In the genomic region with DNA sequence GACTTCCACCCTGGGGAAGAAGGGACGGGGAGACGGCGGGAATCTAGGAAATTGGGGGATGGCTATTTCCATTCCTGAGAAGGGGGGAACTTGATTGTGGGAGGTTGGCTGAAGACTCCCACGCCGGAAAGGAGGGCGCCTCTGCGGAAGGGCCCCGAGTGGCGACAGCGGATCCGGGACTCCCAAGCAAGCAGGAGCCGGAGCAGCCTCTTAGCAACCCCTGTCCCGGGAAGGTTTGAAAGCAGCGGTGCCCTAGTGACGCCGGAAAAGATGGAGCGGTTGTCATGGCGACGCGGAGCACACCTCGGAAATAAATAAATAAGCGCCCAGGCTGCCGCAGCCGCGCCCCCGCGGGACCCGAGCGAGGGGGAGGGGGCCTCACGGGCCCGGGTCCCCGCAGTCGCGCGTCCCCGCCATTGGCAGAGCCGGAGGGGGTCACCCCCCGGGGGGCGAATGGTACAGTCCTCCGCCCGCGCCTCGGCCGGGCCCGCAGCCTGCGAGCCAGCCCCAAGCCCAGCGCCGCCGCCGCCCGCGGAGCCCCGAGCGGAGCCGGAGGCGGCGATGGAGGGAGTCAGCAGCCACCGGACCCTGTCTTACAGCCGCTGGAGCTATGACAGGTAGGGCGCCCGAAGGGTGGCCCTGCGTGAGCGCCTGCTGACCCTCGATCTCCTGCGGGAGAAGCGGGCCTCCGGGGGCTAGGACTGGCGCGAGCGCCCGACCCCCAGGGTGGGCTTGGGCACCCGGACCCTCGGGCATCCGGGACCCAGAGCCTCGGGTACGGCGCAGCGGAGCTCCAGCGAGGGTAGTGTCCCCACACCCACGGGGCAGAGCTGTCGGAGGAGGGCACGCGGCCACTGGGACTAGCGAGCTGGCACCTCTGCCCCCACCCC, we compare ENCODE assay signal across 8 cellular contexts. TPM values are rescaled to one million over a fixed set of nuclear protein-coding genes. Genes with fewer than 3 reads are reported as not detected.
DNase-seq lines count a peak whose midpoint lies in the region; ATAC-seq, FAIRE-seq and TF ChIP-seq lines count a peak whose summit lies in the region.

No MANE protein-coding gene starts in this region.

- peak overlapping the region; percentile 100 for H3K4me2 ChIP-seq in A549
- peak overlapping the region; percentile 98 for H3K4me2 ChIP-seq in GM23338
- H3K4me2 ChIP-seq in SK-N-SH = peak overlapping the region; percentile 90
- peak overlapping the region; percentile 90 for H3K4me2 ChIP-seq in osteoblast (ENCODE audit: insufficient read depth, low read length)

- H3K9me3 ChIP-seq in A549 (no peaks in the 10 kb centered on the region), SK-N-SH (no peaks in the 10 kb centered on the region), osteoblast (ENCODE audit: low read depth, low read length) (no peaks in the 10 kb centered on the region), testis (no peaks in the 10 kb centered on the region)

- no peaks in the 10 kb centered on the region for H4K20me1 ChIP-seq in GM23338 (replicated peaks; ENCODE audit: insufficient read depth)
- H4K20me1 ChIP-seq in SK-N-SH (ENCODE audit: insufficient read depth) = no peaks in the 10 kb centered on the region
- H4K20me1 ChIP-seq in osteoblast (ENCODE audit: insufficient read depth, low read length) = no peaks in the 10 kb centered on the region

- peaks cover 34% of the 10 kb centered on the region for H3K4me1 Mint-ChIP-seq in GM23338
- H3K4me1 Mint-ChIP-seq in activated naive CD8-positive, alpha-beta T cell treated with anti-CD3 and anti-CD28 coated beads, Interleukin-2, amount 50 U/mL, for 24 hours = peaks cover 14% of the 10 kb centered on the region

- peak overlapping the region in 1 of 2 experiments; percentile 71; a peak in 3 of 6 replicates for H3K27ac ChIP-seq in A549
- H3K27ac ChIP-seq in GM23338 (ENCODE audit: low read depth) = no peak overlapping the region
- H3K27ac ChIP-seq in SK-N-SH (ENCODE audit: low read depth in 2 of 2, low read length in 1 of 2) = peak overlapping the region in 1 of 2 experiments; percentile 38; a peak in 2 of 4 replicates
- peak overlapping the region; percentile 76 for H3K27ac ChIP-seq in osteoblast (ENCODE audit: low read depth, low read length)
- H3K27ac ChIP-seq in testis = peak overlapping the region; percentile 83 to 95

- peak; percentile 75 to 83 for ATAC-seq in A549
- peak; percentile 78 for ATAC-seq in GM23338
- ATAC-seq in activated naive CD8-positive, alpha-beta T cell treated with anti-CD3 and anti-CD28 coated beads, Interleukin-2, amount 50 U/mL, for 24 hours = peak; percentile 51

- peaks cover 53% of the 10 kb centered on the region for H3K27me3 Mint-ChIP-seq in GM23338 (ENCODE audit: insufficient read depth, low read depth, poor library complexity)
- H3K27me3 Mint-ChIP-seq in activated naive CD8-positive, alpha-beta T cell treated with anti-CD3 and anti-CD28 coated beads, Interleukin-2, amount 50 U/mL, for 24 hours = peaks cover 43% of the 10 kb centered on the region

- no peak overlapping the region for H3K27ac Mint-ChIP-seq in GM23338
- H3K27ac Mint-ChIP-seq in activated naive CD8-positive, alpha-beta T cell treated with anti-CD3 and anti-CD28 coated beads, Interleukin-2, amount 50 U/mL, for 24 hours = no peak overlapping the region

- POLR2A ChIA-PET in A549 (lab: Yijun Ruan, JAX) (interaction anchor here (0.5 to 0.7 kb wide), 2 partner anchors 87 to 1345 kb away, joined by 3 to 10 read pairs; no protein-coding TSS in a partner anchor), SK-N-SH (lab: Yijun Ruan, JAX) (interaction anchor here (1.1 to 1.6 kb wide), 2 partner anchors 49 to 67 kb away, joined by 4 to 6 read pairs; no protein-coding TSS in a partner anchor)

- H3K4me3 ChIP-seq in A549 (peak overlapping the region; percentile 61), GM23338 (peak overlapping the region; percentile 81), SK-N-SH (ENCODE audit: low read depth in 2 of 2, low read length in 1 of 2) (peak overlapping the region; percentile 62 to 72), osteoblast (ENCODE audit: insufficient read depth, low read length) (peak overlapping the region; percentile 82), testis (peak overlapping the region; percentile 62 to 85)

- intact Hi-C loops in cardiac septum (cut with DNase I) (no loop called here), testis (cut with DNase I; ENCODE audit: low total_unique reads) (loop anchor here (10.0 kb wide), 1 partner anchor 76 kb away; no protein-coding TSS in a partner anchor)

- peak overlapping the region; percentile 77 for H3K4me3 Mint-ChIP-seq in GM23338
- peak overlapping the region; percentile 74 for H3K4me3 Mint-ChIP-seq in activated naive CD8-positive, alpha-beta T cell treated with anti-CD3 and anti-CD28 coated beads, Interleukin-2, amount 50 U/mL, for 24 hours

- no peaks in the 10 kb centered on the region for H3K9me2 ChIP-seq in GM23338 (ENCODE audit: insufficient read depth)
- H3K9me2 ChIP-seq in SK-N-SH = no peaks in the 10 kb centered on the region

- no peaks in the 10 kb centered on the region for H3K36me3 ChIP-seq in GM23338 (ENCODE audit: insufficient read depth)
- no peaks in the 10 kb centered on the region for H3K36me3 ChIP-seq in SK-N-SH (replicated peaks in 1 of 2; ENCODE audit: control insufficient read depth in 1 of 2, insufficient read depth in 2 of 2, low read length in 1 of 2)
- H3K36me3 ChIP-seq in osteoblast (ENCODE audit: insufficient read depth, low read length) = no peaks in the 10 kb centered on the region
- H3K36me3 ChIP-seq in testis (ENCODE audit: low read depth, missing control alignments) = no peaks in the 10 kb centered on the region

- no peak for FAIRE-seq in A549 (lab: Jason Lieb, UNC)

- no peak for TF ChIP-seq RAD21 in A549 (conservative IDR thresholded peaks at IDR 0.05 in 1 of 2, IDR thresholded peaks at IDR 0.05 in 1 of 2)
- no peak for TF ChIP-seq RAD21 in SK-N-SH (IDR thresholded peaks at IDR 0.05; ENCODE audit: low read length)

- no peaks in the 10 kb centered on the region for H3K9me3 Mint-ChIP-seq in GM23338
- H3K9me3 Mint-ChIP-seq in activated naive CD8-positive, alpha-beta T cell treated with anti-CD3 and anti-CD28 coated beads, Interleukin-2, amount 50 U/mL, for 24 hours = no peaks in the 10 kb centered on the region

- H3K9ac ChIP-seq in SK-N-SH = peak overlapping the region; percentile 75

- no peaks in the 10 kb centered on the region; the same call in 2 of the 3 replicates for H3K4me1 ChIP-seq in A549
- peaks cover 37% of the 10 kb centered on the region for H3K4me1 ChIP-seq in GM23338 (ENCODE audit: insufficient read depth)
- peaks cover 10 to 16% of the 10 kb centered on the region in 2 experiments; a peak in 3 of 4 replicates for H3K4me1 ChIP-seq in SK-N-SH (ENCODE audit: control insufficient read depth in 1 of 2, insufficient read depth in 2 of 2, low read depth in 1 of 2, low read length in 1 of 2)
- peaks cover 33% of the 10 kb centered on the region for H3K4me1 ChIP-seq in osteoblast (ENCODE audit: insufficient read depth, low read length)
- H3K4me1 ChIP-seq in testis = peaks cover 8% of the 10 kb centered on the region

- WGBS in A549 (ENCODE audit: missing lambda C conversion rate) = 22% methylated on average over 34 of the region's 84 CpGs
- WGBS in SK-N-SH (ENCODE audit: low lambda C conversion rate) = 11% methylated on average over 17 of the region's 84 CpGs
- 0% methylated on average over 16 to 69 of the region's 84 CpGs for WGBS in testis, 2 donors

- TF ChIP-seq CTCF in A549 (IDR thresholded peaks at IDR 0.05) (no peak), GM23338 (conservative IDR thresholded peaks at IDR 0.05; ENCODE audit: low read depth in 2 of 2) (no peak), SK-N-SH (IDR thresholded peaks at IDR 0.05) (no peak), osteoblast (IDR thresholded peaks at IDR 0.05; ENCODE audit: extremely low read depth, low read depth, low read length) (no peak), testis (IDR thresholded peaks at IDR 0.05) (no peak)

- H3K79me2 ChIP-seq in GM23338 (replicated peaks; ENCODE audit: insufficient read depth) (no peaks in the 10 kb centered on the region), SK-N-SH (ENCODE audit: insufficient read depth) (no peaks in the 10 kb centered on the region), osteoblast (ENCODE audit: insufficient read depth, low read length) (no peaks in the 10 kb centered on the region)

- TF ChIP-seq POLR2A in A549 (IDR thresholded peaks at IDR 0.05; ENCODE audit: low read length) (no peak), testis (IDR thresholded peaks at IDR 0.05) (no peak)

- CTCF ChIA-PET in A549 (lab: Yijun Ruan, JAX) = interaction anchor here (1.4 to 8.5 kb wide), 5 partner anchors 12 to 80 kb away, joined by 3 to 112 read pairs (median 43); no protein-coding TSS in a partner anchor
- CTCF ChIA-PET in SK-N-SH (lab: Yijun Ruan, JAX) = interaction anchor here (0.6 to 7.1 kb wide), 7 partner anchors 11 to 80 kb away, joined by 3 to 90 read pairs (median 32); partner anchors contain the start of gene EIF3F

- no peaks in the 10 kb centered on the region; the same call in 2 of the 3 replicates for H3K36me3 Mint-ChIP-seq in GM23338 (ENCODE audit: low read depth)
- H3K36me3 Mint-ChIP-seq in activated naive CD8-positive, alpha-beta T cell treated with anti-CD3 and anti-CD28 coated beads, Interleukin-2, amount 50 U/mL, for 24 hours (ENCODE audit: low read depth) = no peaks in the 10 kb centered on the region

- DNase-seq in A549 (ENCODE audit: low read depth in 1 of 2, low spot score in 1 of 2) = peak; percentile 32 to 51
- peak; percentile 93 for DNase-seq in GM23338 (ENCODE audit: low spot score)
- DNase-seq in SK-N-SH = peak; percentile 93
- DNase-seq in activated naive CD8-positive, alpha-beta T cell treated with anti-CD3 and anti-CD28 coated beads, Interleukin-2, amount 50 U/mL, for 24 hours = peak; percentile 53
- DNase-seq in cardiac septum (ENCODE audit: low spot score) = peak; percentile 77
- DNase-seq in osteoblast (ENCODE audit: insufficient read length, low spot score, missing footprints) = peak; percentile 94
- DNase-seq in testis = peak; percentile 92
- no peak for DNase-seq in COLO829 (ENCODE audit: low spot score)

- peaks cover 76% of the 10 kb centered on the region for H3K27me3 ChIP-seq in GM23338 (ENCODE audit: insufficient read depth)
- no peaks in the 10 kb centered on the region for H3K27me3 ChIP-seq in SK-N-SH (ENCODE audit: insufficient read depth)
- H3K27me3 ChIP-seq in osteoblast (ENCODE audit: insufficient read depth, low read length) = no peaks in the 10 kb centered on the region
- H3K27me3 ChIP-seq in testis = no peaks in the 10 kb centered on the region

- peak overlapping the region; percentile 98 for H2AFZ ChIP-seq in GM23338
- H2AFZ ChIP-seq in SK-N-SH (ENCODE audit: low read depth) = peak overlapping the region; percentile 82
- peak overlapping the region; percentile 76 for H2AFZ ChIP-seq in osteoblast (ENCODE audit: low read length)

- TF ChIP-seq EP300 in A549 (IDR thresholded peaks at IDR 0.05) (no peak), SK-N-SH (IDR thresholded peaks at IDR 0.05; ENCODE audit: borderline replicate concordance in 1 of 2, low read depth in 1 of 2, low read length in 1 of 2) (no peak)

- H3F3A ChIP-seq in GM23338 (replicated peaks; ENCODE audit: low read depth) (peaks cover 3% of the 10 kb centered on the region; the same call in 1 of the 2 replicates), SK-N-SH (replicated peaks; ENCODE audit: insufficient read depth) (peaks cover 9% of the 10 kb centered on the region)

RNA-seq across cellular contexts. Expression of gene EIF3F, which starts 31.9 kb away (rescaled TPM):
- polyA plus RNA-seq in A549 (2011; rRNA removed) = 119 and 191 TPM in 2 replicates
- polyA plus RNA-seq in A549 (2012; cell fraction: cytosol; rRNA removed) = 241 and 404 TPM in 2 replicates
- polyA plus RNA-seq in A549 (2012; cell fraction: nucleus; rRNA removed) = 467 and 1,021 TPM in 2 replicates
- polyA plus RNA-seq in A549 (2017; fragmentation: RNase III; extraction: RNeasy Plus Mini Kit Qiagen cat#74134 plus additional on column Dnase treatment) = 274 to 293 TPM (median 278 TPM) in 3 replicates
- polyA minus RNA-seq in A549 (2011; rRNA and poly(A)+ RNA removed) = 283 and 286 TPM in 2 replicates
- 351 and 555 TPM in 2 replicates for total RNA-seq in GM23338 (2014; rRNA removed; shearing (Covaris generic))
- polyA plus RNA-seq in GM23338 (2016; fragmentation: Nextera tagmentation; extraction: Ambion mirVana) = 235 and 237 TPM in 2 replicates
- 213 and 341 TPM in 2 replicates for polyA plus RNA-seq in SK-N-SH (2012; rRNA removed)
- polyA plus RNA-seq in SK-N-SH (2012; cell fraction: cytosol; rRNA removed) = 295 and 390 TPM in 2 replicates
- 199 TPM in 2 replicates for polyA plus RNA-seq in SK-N-SH (2012; cell fraction: nucleus; rRNA removed)
- 123 TPM for total RNA-seq in cardiac septum
- total RNA-seq in osteoblast = 280 and 286 TPM in 2 replicates
- total RNA-seq in testis = 100 to 1,000 TPM; 287 to 387 TPM
- 268 TPM for polyA plus RNA-seq in testis (ENCODE audit: insufficient read depth, low read depth, low replicate concordance)

RNA-seq across cellular contexts. Expression of gene NLRP10, which starts 53.7 kb away (rescaled TPM):
- polyA plus RNA-seq in A549 (2011; rRNA removed) (not detected in 2 replicates), A549 (2017; fragmentation: RNase III; extraction: RNeasy Plus Mini Kit Qiagen cat#74134 plus additional on column Dnase treatment) (not detected in 3 replicates), GM23338 (2016; fragmentation: Nextera tagmentation; extraction: Ambion mirVana) (0.56 and 1.1 TPM in 2 replicates), SK-N-SH (2012; rRNA removed) (0.05 and 0.39 TPM in 2 replicates), testis (ENCODE audit: insufficient read depth, low read depth, low replicate concordance) (0.13 TPM)
- polyA plus RNA-seq in A549 (2012; cell fraction: cytosol; rRNA removed) = not detected in 2 replicates
- not detected in 2 replicates for polyA plus RNA-seq in A549 (2012; cell fraction: nucleus; rRNA removed)
- polyA minus RNA-seq in A549 (2011; rRNA and poly(A)+ RNA removed) = not detected in 2 replicates
- 2.7 and 4.3 TPM in 2 replicates for total RNA-seq in GM23338 (2014; rRNA removed; shearing (Covaris generic))
- polyA plus RNA-seq in SK-N-SH (2012; cell fraction: cytosol; rRNA removed) = 0.15 and 0.39 TPM in 2 replicates
- 0.13 and 0.27 TPM in 2 replicates for polyA plus RNA-seq in SK-N-SH (2012; cell fraction: nucleus; rRNA removed)
- total RNA-seq in cardiac septum (not detected), osteoblast (10.0 and 14.1 TPM in 2 replicates), testis (not detected)

Comparison
In these comparisons a context has a peak if more than half of its experiments do, and no peak if none do; other contexts are left out.
1. Of the 12 proteins assayed by ChIP-seq in both A549 and SK-N-SH: peak only in A549: none; only in SK-N-SH: MAX; in both: none; in neither: 11.